8 cellular contexts compared by ENCODE assay signal in the genomic region with DNA sequence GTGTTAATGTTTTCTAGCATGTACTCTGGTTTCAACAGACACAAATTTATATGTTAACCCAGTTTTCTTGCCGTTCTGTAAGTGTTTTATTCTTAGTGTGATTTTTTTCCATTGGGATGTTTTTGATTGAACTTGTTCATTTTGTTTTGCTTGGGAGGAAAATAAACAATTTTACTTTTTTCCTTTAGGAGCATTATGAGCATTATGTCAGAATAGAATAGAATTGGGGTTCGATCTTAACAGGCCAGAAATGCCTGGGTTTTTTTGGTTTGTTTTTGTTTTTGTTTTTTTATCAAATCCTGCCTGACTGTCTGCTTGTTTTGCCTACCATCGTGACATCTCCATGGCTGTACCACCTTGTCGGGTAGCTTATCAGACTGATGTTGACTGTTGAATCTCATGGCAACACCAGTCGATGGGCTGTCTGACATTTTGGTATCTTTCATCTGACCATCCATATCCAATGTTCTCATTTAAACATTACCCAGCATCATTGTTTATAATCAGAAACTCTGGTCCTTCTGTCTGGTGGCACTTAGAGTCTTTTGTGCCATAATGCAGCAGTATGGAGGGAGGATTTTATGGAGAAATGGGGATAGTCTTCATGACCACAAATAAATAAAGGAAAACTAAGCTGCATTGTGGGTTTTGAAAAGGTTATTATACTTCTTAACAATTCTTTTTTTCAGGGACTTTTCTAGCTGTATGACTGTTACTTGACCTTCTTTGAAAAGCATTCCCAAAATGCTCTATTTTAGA. TPM values are rescaled to one million over a fixed set of nuclear protein-coding genes. Genes with fewer than 3 reads are reported as not detected.
DNase-seq lines count a peak whose midpoint lies in the region; ATAC-seq and TF ChIP-seq lines count a peak whose summit lies in the region.

No MANE protein-coding gene starts in this region.

- peak overlapping the region; percentile 92 to 99 (median 94) for H3K4me3 Mint-ChIP-seq in CD8-positive, alpha-beta memory T cell

- H3K9me3 Mint-ChIP-seq in CD8-positive, alpha-beta memory T cell = no peaks in the 10 kb centered on the region

- DNase-seq in CD8-positive, alpha-beta memory T cell = no peak
- no peak for DNase-seq in LNCaP clone FGC (ENCODE audit: low read depth)
- peak; percentile 23 for DNase-seq in central memory CD4-positive, alpha-beta T cell
- no peak for DNase-seq in NK-92 (lab: John Stamatoyannopoulos, UW; ENCODE audit: unreplicated experiment)

- POLR2A ChIA-PET in CD8-positive, alpha-beta memory T cell (lab: Charles Lee) = interaction anchor here (1.1 to 4.3 kb wide), 4 partner anchors 12 to 133 kb away, joined by 5 to 45 read pairs (median 6); a partner anchor contains a TSS

- no peak for ATAC-seq in GM19351 (IDR thresholded peaks at IDR 0.05; ENCODE audit: unreplicated experiment)
- ATAC-seq in GM19397 (IDR thresholded peaks at IDR 0.05; ENCODE audit: unreplicated experiment) = no peak
- ATAC-seq in HG02623 (IDR thresholded peaks at IDR 0.05; ENCODE audit: unreplicated experiment) = no peak

- H3K36me3 ChIP-seq in CD8-positive, alpha-beta memory T cell (ENCODE audit: insufficient read depth, low read length) = no peaks in the 10 kb centered on the region
- peaks cover 28 to 42% of the 10 kb centered on the region in 2 donors for H3K36me3 ChIP-seq in muscle layer of duodenum (ENCODE audit: control insufficient read depth in 1 of 2, insufficient read depth in 2 of 2, low read length in 2 of 2)

- peaks cover 27% of the 10 kb centered on the region for H3K4me1 ChIP-seq in CD8-positive, alpha-beta memory T cell (ENCODE audit: insufficient read depth, low read length)
- peaks cover 8% of the 10 kb centered on the region in 2 donors for H3K4me1 ChIP-seq in muscle layer of duodenum (ENCODE audit: control insufficient read depth in 1 of 2, insufficient read depth in 2 of 2, low read length in 2 of 2)

- peak overlapping the region; percentile 85 for H3K4me3 ChIP-seq in CD8-positive, alpha-beta memory T cell (ENCODE audit: low read length)
- H3K4me3 ChIP-seq in LNCaP clone FGC (ENCODE audit: low read depth, low read length) (peak overlapping the region; percentile 10), muscle layer of duodenum (ENCODE audit: low read depth in 1 of 2, low read length in 2 of 2) (peak overlapping the region; percentile 81 to 100)

- H3K9me3 ChIP-seq in CD8-positive, alpha-beta memory T cell (ENCODE audit: low read length) = no peaks in the 10 kb centered on the region
- H3K9me3 ChIP-seq in muscle layer of duodenum (ENCODE audit: control insufficient read depth in 1 of 2, low read length in 2 of 2) = no peaks in the 10 kb centered on the region

- no peak for TF ChIP-seq CTCF in LNCaP clone FGC (IDR thresholded peaks at IDR 0.05; ENCODE audit: control insufficient read depth, extremely low read depth, insufficient read depth)

- peak overlapping the region; percentile 95 for H3K27ac ChIP-seq in CD8-positive, alpha-beta memory T cell (ENCODE audit: low read depth, low read length)
- peak overlapping the region; percentile 100 for H3K27ac ChIP-seq in muscle layer of duodenum (ENCODE audit: low read length)

- H3K36me3 Mint-ChIP-seq in CD8-positive, alpha-beta memory T cell = peaks cover 0 to 35% (median 2%) of the 10 kb centered on the region in 3 donors

- no peaks in the 10 kb centered on the region for H3K27me3 ChIP-seq in CD8-positive, alpha-beta memory T cell (ENCODE audit: insufficient read depth, low read length, poor library complexity, severe bottlenecking)
- H3K27me3 ChIP-seq in muscle layer of duodenum (ENCODE audit: low read depth, low read length) = no peaks in the 10 kb centered on the region

- CTCF ChIA-PET in CD8-positive, alpha-beta memory T cell (lab: Charles Lee) = interaction anchor here (0.9 to 7.7 kb wide), 6 partner anchors 9 to 87 kb away, joined by 3 to 64 read pairs (median 4); no protein-coding TSS in a partner anchor

- peak overlapping the region; percentile 67 to 100 (median 96) for H3K27ac Mint-ChIP-seq in CD8-positive, alpha-beta memory T cell

- no peaks in the 10 kb centered on the region for H3K27me3 Mint-ChIP-seq in CD8-positive, alpha-beta memory T cell

- H3K4me1 Mint-ChIP-seq in CD8-positive, alpha-beta memory T cell = peaks cover 61 to 80% (median 75%) of the 10 kb centered on the region in 3 donors

RNA-seq across cellular contexts. Expression of a gene that starts 51.7 kb away (rescaled TPM):
- 10 to 100 TPM in 1 of 2 experiments, 1 to 10 TPM in 1; 9.5 to 11.9 TPM for total RNA-seq in CD8-positive, alpha-beta memory T cell
- 17.3 TPM for polyA plus RNA-seq in CD8-positive, alpha-beta memory T cell

RNA-seq across cellular contexts. Expression of a gene that starts 51.8 kb away (rescaled TPM):
- total RNA-seq in CD8-positive, alpha-beta memory T cell = 10 to 100 TPM; 44.5 to 52.3 TPM
- 24.4 TPM for polyA plus RNA-seq in CD8-positive, alpha-beta memory T cell

Comparison
In these comparisons a context has a peak if more than half of its experiments do, and no peak if none do; other contexts are left out.
1. H3K4me3 ChIP-seq: peak in every context shown above with its lines; median percentile 90 in muscle layer of duodenum; 85 in CD8-positive, alpha-beta memory T cell; 10 in LNCaP clone FGC.